In genomic region chr11:69470301-69470700, GRCh38 we compare ENCODE assay signal across 1 cellular context.
TF ChIP-seq lines count a peak whose summit lies in the region.

No MANE protein-coding gene starts in this region.

TF ChIP-seq in HepG2, 621 proteins besides CTCF, POLR2A, EP300 and RAD21 (continued from another document):
- TF ChIP-seq SNAPC4 (CRISPR knock-in tag; IDR thresholded peaks at IDR 0.05) (no peak), NR2F2 (IDR thresholded peaks at IDR 0.05; ENCODE audit: borderline replicate concordance, low read depth) (0 out of 2 replicates have a peak, but pooled peaks have one; percentile 15), NFKBIZ (CRISPR knock-in tag; IDR thresholded peaks at IDR 0.05) (no peak), ZNF17 (CRISPR knock-in tag; IDR thresholded peaks at IDR 0.05) (no peak), HNF4A (CRISPR knock-in tag; IDR thresholded peaks at IDR 0.05) (peak; percentile 81), ZGPAT (CRISPR knock-in tag; IDR thresholded peaks at IDR 0.05) (no peak), BCLAF1 (IDR thresholded peaks at IDR 0.05) (no peak), JUNB (CRISPR knock-in tag; IDR thresholded peaks at IDR 0.05; ENCODE audit: borderline replicate concordance) (no peak), ZSCAN20 (CRISPR knock-in tag; IDR thresholded peaks at IDR 0.05; ENCODE audit: borderline replicate concordance) (no peak), ZFP62 (CRISPR knock-in tag; IDR thresholded peaks at IDR 0.05) (no peak), HDAC1 (CRISPR knock-in tag; IDR thresholded peaks at IDR 0.05) (no peak), ZBTB37 (CRISPR knock-in tag; IDR thresholded peaks at IDR 0.05) (no peak), CCDC6 (CRISPR knock-in tag; IDR thresholded peaks at IDR 0.05) (no peak), ZNF724P (CRISPR knock-in tag; IDR thresholded peaks at IDR 0.05; ENCODE audit: borderline replicate concordance) (no peak), ZNF335 (CRISPR knock-in tag; IDR thresholded peaks at IDR 0.05) (no peak), FOXJ3 (CRISPR knock-in tag; IDR thresholded peaks at IDR 0.05; ENCODE audit: borderline replicate concordance) (no peak), MIER3 (CRISPR knock-in tag; IDR thresholded peaks at IDR 0.05; ENCODE audit: borderline replicate concordance) (no peak), ZFX (CRISPR knock-in tag; IDR thresholded peaks at IDR 0.05; ENCODE audit: low read depth) (0 out of 2 replicates have a peak, but pooled peaks have one; percentile 22), GMEB2 (CRISPR knock-in tag; IDR thresholded peaks at IDR 0.05; ENCODE audit: low read depth) (no peak), GRHL1 (CRISPR knock-in tag; conservative IDR thresholded peaks at IDR 0.05) (no peak), MAX (IDR thresholded peaks at IDR 0.05) (peak; percentile 29; the same call in 1 of the 2 replicates), ZNF550 (CRISPR knock-in tag; IDR thresholded peaks at IDR 0.05; ENCODE audit: borderline replicate concordance) (no peak), NR2F6 (IDR thresholded peaks at IDR 0.05) (0 out of 2 replicates have a peak, but pooled peaks have one; percentile 25), NR2F6 (CRISPR knock-in tag; IDR thresholded peaks at IDR 0.05) (peak; percentile 52; the same call in 1 of the 2 replicates), CSRNP1 (CRISPR knock-in tag; IDR thresholded peaks at IDR 0.05) (no peak), JUND (CRISPR knock-in tag; IDR thresholded peaks at IDR 0.05) (no peak), TGIF2 (CRISPR knock-in tag; IDR thresholded peaks at IDR 0.05) (no peak), DMAP1 (CRISPR knock-in tag; IDR thresholded peaks at IDR 0.05) (no peak)
